In the genomic region with DNA sequence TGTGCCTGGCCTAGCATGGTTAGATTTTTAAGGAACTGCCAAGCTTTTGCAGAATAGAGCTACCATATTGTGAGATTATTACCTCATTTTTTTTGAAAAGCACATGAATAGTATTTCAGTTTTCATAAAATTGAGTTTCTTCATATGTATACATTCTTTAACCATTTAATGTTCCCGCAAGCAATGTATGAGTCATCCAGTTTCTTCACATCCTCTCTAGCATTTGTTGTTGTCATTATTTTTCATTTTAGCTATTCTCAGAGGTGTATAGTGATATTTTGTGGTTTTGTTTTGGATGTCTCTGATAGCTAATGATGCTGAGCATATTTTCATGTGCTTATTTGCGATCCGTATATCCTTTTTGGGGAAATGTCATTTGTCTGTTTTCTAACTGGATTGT, we compare ENCODE assay signal across 25 cellular contexts.
"Had no signal": no experiment of that assay in that cellular context is flagged by ENCODE, and none has a peak within 500 bp of the region (broad histone marks: within the 10 kb centered on the region; RNA-seq: fewer than 3 reads in every experiment).

No MANE protein-coding gene starts in this region.

- H2AFZ ChIP-seq: neural progenitor cell had no signal

- ATAC-seq: gastrocnemius medialis; left cardiac atrium; lower lobe of right lung; natural killer cell treated with Interleukin-12 subunit alpha and Interleukin-12 subunit beta and Interleukin-15 and Interleukin-18, amount 100 ng/mL, for 72 hours had no signal

- H3K27me3 ChIP-seq: gastrocnemius medialis, neural progenitor cell, ovary, right atrium auricular region, sigmoid colon, stomach, transverse colon had no signal

- H3K9ac ChIP-seq: neural progenitor cell had no signal

- H3K4me3 Mint-ChIP-seq: endodermal cell; immature natural killer cell; natural killer cell treated with Interleukin-12 subunit alpha and Interleukin-12 subunit beta and Interleukin-15 and Interleukin-18, amount 100 ng/mL, for 72 hours; neural progenitor cell had no signal

- H3K4me1 Mint-ChIP-seq: endodermal cell, immature natural killer cell, neural progenitor cell had no signal

- H3K36me3 ChIP-seq: gastrocnemius medialis, left ventricle myocardium inferior, lower lobe of right lung, neural progenitor cell, ovary, right atrium auricular region, sigmoid colon, stomach, thoracic aorta, transverse colon had no signal

- H3K4me1 ChIP-seq: gastrocnemius medialis, left ventricle myocardium inferior, lower lobe of right lung, right atrium auricular region, sigmoid colon, stomach, transverse colon had no signal

- H3K27ac ChIP-seq: coronary artery, gastrocnemius medialis, left ventricle myocardium inferior, lower lobe of right lung, neural progenitor cell, ovary, right atrium auricular region, sigmoid colon, skin epidermis, stomach, thoracic aorta, transverse colon had no signal

- H3K36me3 Mint-ChIP-seq: immature natural killer cell; natural killer cell treated with Interleukin-12 subunit alpha and Interleukin-12 subunit beta and Interleukin-15 and Interleukin-18, amount 100 ng/mL, for 72 hours; neural progenitor cell had no signal

- H3K4me2 ChIP-seq: neural progenitor cell had no signal

- H3K27ac Mint-ChIP-seq: endodermal cell; immature natural killer cell; natural killer cell treated with Interleukin-12 subunit alpha and Interleukin-12 subunit beta and Interleukin-15 and Interleukin-18, amount 100 ng/mL, for 72 hours; neural progenitor cell had no signal

- DNase-seq: effector CD4-positive, alpha-beta T cell; endodermal cell; erythroblast; gastrocnemius medialis; immature natural killer cell; kidney; left cardiac atrium; left ventricle myocardium inferior; lower lobe of right lung; mesenchymal stem cell; midbrain; nucleus accumbens; ovary; sigmoid colon; stimulated activated CD4-positive, alpha-beta T cell treated with anti-CD3 and anti-CD28 coated beads, Interleukin-12 subunit alpha, Interleukin-12 subunit beta, amount 100 ng/mL, for 4 hours; stimulated activated naive CD4-positive, alpha-beta T cell; stomach; substantia nigra; transverse colon had no signal

- H3K9me3 ChIP-seq: gastrocnemius medialis, left ventricle myocardium inferior, lower lobe of right lung, ovary, right atrium auricular region, sigmoid colon, stomach, thoracic aorta, transverse colon had no signal

- H3K4me3 ChIP-seq: coronary artery, gastrocnemius medialis, left ventricle myocardium inferior, lower lobe of right lung, neural progenitor cell, ovary, right atrium auricular region, sigmoid colon, skin epidermis, stomach, thoracic aorta, transverse colon had no signal

- H3K9me3 Mint-ChIP-seq: immature natural killer cell; natural killer cell treated with Interleukin-12 subunit alpha and Interleukin-12 subunit beta and Interleukin-15 and Interleukin-18, amount 100 ng/mL, for 72 hours had no signal

- FAIRE-seq: kidney had no signal
